8 cellular contexts compared by ENCODE assay signal in the genomic region with DNA sequence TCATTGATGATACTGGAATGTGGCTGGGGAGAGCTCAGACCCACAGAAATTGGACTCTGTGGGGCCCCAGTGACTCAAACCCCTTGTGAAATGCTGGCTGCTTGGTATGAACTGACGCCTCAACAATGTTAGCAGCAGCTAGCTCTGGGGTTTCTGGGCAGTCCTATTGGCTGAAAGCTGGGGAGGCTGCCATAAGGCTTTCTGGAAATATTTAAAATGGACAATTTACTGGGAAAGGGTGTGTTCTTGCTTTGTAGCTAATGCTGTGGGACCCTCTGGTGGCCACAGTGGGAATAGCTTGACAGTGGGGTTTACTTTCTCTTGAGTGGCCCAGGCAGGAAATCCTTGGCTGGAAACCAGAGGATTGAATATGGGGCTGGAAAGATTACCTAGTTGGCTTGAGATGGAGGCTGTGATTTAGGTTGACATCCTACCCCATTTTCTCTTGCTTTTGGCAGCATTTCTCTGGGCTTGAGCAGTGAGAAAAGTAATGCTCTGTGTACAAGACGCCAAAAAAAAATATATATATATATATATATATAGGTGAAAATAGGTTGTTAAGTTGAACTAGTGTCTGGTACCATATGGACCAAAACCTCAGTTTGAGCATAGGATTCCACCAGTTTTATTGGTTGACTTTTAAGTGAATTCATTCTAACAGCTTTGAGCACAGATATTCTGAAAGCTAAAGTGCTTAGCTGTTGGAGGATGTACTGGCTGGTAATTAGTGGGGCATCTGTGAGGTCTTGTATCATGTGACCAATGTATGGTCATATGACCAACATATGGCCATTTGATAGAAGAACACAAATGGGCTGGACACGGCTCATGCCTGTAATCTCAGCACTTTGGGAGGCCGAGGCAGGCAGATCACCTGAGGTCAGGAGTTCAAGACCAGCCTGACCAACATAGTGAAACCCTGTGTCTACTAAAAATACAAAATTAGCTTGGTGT. TPM values are rescaled to one million over a fixed set of nuclear protein-coding genes. Genes with fewer than 3 reads are reported as not detected.
DNase-seq lines count a peak whose midpoint lies in the region; ATAC-seq and TF ChIP-seq lines count a peak whose summit lies in the region.

No MANE protein-coding gene starts in this region.

- no peaks in the 10 kb centered on the region for H3K9me3 ChIP-seq in Loucy (ENCODE audit: insufficient read depth, low read depth, low read length)
- no peaks in the 10 kb centered on the region for H3K9me3 ChIP-seq in osteoblast (ENCODE audit: low read depth, low read length)
- H3K9me3 ChIP-seq in testis, result no peaks in the 10 kb centered on the region

- TF ChIP-seq CTCF in Loucy (conservative IDR thresholded peaks at IDR 0.05; ENCODE audit: low read length) (peak; percentile 98), foreskin keratinocyte (conservative IDR thresholded peaks at IDR 0.05) (peak; percentile 99), osteoblast (IDR thresholded peaks at IDR 0.05; ENCODE audit: extremely low read depth, low read depth, low read length) (peak; percentile 99), testis (IDR thresholded peaks at IDR 0.05) (peak; percentile 78 to 91 (median 89))

- peak; percentile 84 for ATAC-seq in foreskin keratinocyte
- ATAC-seq in GM21619 (IDR thresholded peaks at IDR 0.05; ENCODE audit: unreplicated experiment), result no peak

- H3F3A ChIP-seq in Loucy (ENCODE audit: low read depth), result no peaks in the 10 kb centered on the region

- H3K4me1 ChIP-seq in Loucy (ENCODE audit: insufficient read depth, low read length, poor library complexity, severe bottlenecking), result no peaks in the 10 kb centered on the region
- H3K4me1 ChIP-seq in foreskin keratinocyte, result peaks cover 48% of the 10 kb centered on the region
- peaks cover 12% of the 10 kb centered on the region for H3K4me1 ChIP-seq in osteoblast (ENCODE audit: insufficient read depth, low read length)
- H3K4me1 ChIP-seq in testis, result no peaks in the 10 kb centered on the region

- H3K9ac ChIP-seq in Loucy (ENCODE audit: low read depth, low read length, poor library complexity, severe bottlenecking), result no peak overlapping the region

- H3K79me2 ChIP-seq in Loucy (ENCODE audit: insufficient read depth, low read length) (no peaks in the 10 kb centered on the region), osteoblast (ENCODE audit: insufficient read depth, low read length) (no peaks in the 10 kb centered on the region)

- no peak overlapping the region for H3K4me2 ChIP-seq in Loucy (ENCODE audit: low read depth, low read length, poor library complexity, severe bottlenecking)
- peak overlapping the region; percentile 70 for H3K4me2 ChIP-seq in osteoblast (ENCODE audit: insufficient read depth, low read length)

- WGBS in testis, 2 donors, result 73 to 89% methylated on average over 3 to 4 of the region's 4 CpGs

- TF ChIP-seq POLR2A in testis (IDR thresholded peaks at IDR 0.05), result no peak

- H4K20me1 ChIP-seq in Loucy (ENCODE audit: insufficient read depth, low read length, poor library complexity, severe bottlenecking), result no peaks in the 10 kb centered on the region
- H4K20me1 ChIP-seq in osteoblast (ENCODE audit: insufficient read depth, low read length), result no peaks in the 10 kb centered on the region

- DNase-seq in DMS79 (lab: John Stamatoyannopoulos, UW) (peak; percentile 65), SHP77 treated with DMSO at 0.1 percent for 48 hours (lab: John Stamatoyannopoulos, UW) (peak; percentile 74), foreskin keratinocyte (peak; percentile 99), osteoblast (ENCODE audit: insufficient read length, low spot score, missing footprints) (no peak), testis (peak; percentile 94)
- peak; percentile 64 for DNase-seq in activated T-helper 9 cell treated with anti-CD3 and anti-CD28 coated beads, Interleukin-2, amount 50 U/mL, for 16 hours (ENCODE audit: low read depth)

- H3K9me2 ChIP-seq in Loucy (replicated peaks; ENCODE audit: low read depth, low read length), result no peaks in the 10 kb centered on the region

- H3K36me3 ChIP-seq in Loucy (ENCODE audit: insufficient read depth, low read length) (no peaks in the 10 kb centered on the region), osteoblast (ENCODE audit: insufficient read depth, low read length) (no peaks in the 10 kb centered on the region), testis (ENCODE audit: low read depth, missing control alignments) (no peaks in the 10 kb centered on the region)

- H3K4me3 ChIP-seq in Loucy (ENCODE audit: low read length, poor library complexity, severe bottlenecking) (no peak overlapping the region), osteoblast (ENCODE audit: insufficient read depth, low read length) (peak overlapping the region; percentile 21), testis (no peak overlapping the region)

- H3K27me3 ChIP-seq in Loucy (ENCODE audit: insufficient read depth, low read length, poor library complexity, severe bottlenecking) (no peaks in the 10 kb centered on the region), foreskin keratinocyte (no peaks in the 10 kb centered on the region), osteoblast (ENCODE audit: insufficient read depth, low read length) (peaks cover 33% of the 10 kb centered on the region), testis (no peaks in the 10 kb centered on the region)

- H2AFZ ChIP-seq in Loucy (ENCODE audit: low read length), result no peak overlapping the region
- peak overlapping the region; percentile 41 for H2AFZ ChIP-seq in osteoblast (ENCODE audit: low read length)

- intact Hi-C loops in testis (cut with DNase I; ENCODE audit: low total_unique reads), result no loop called here

- H3K27ac ChIP-seq in foreskin keratinocyte (peak overlapping the region; percentile 50), osteoblast (ENCODE audit: low read depth, low read length) (peak overlapping the region; percentile 60), testis (no peak overlapping the region)

RNA-seq across cellular contexts. Expression of a gene that starts 8.2 kb away (rescaled TPM):
- total RNA-seq in foreskin keratinocyte (1,585 and 1,601 TPM in 2 replicates), osteoblast (103 and 116 TPM in 2 replicates), testis (100 to 1,000 TPM in 1 of 2 donors, 10 to 100 TPM in 1; 92.4 to 110 TPM)
- polyA plus RNA-seq in foreskin keratinocyte (2,964 and 3,214 TPM in 2 replicates), testis (ENCODE audit: insufficient read depth, low read depth, low replicate concordance) (364 TPM)

RNA-seq across cellular contexts. Expression of a gene that starts 34.9 kb away (rescaled TPM):
- 3,510 and 4,063 TPM in 2 replicates for total RNA-seq in foreskin keratinocyte
- polyA plus RNA-seq in foreskin keratinocyte, result 7,478 and 9,136 TPM in 2 replicates
- 142 and 167 TPM in 2 replicates for total RNA-seq in osteoblast
- total RNA-seq in testis, result 10 to 100 TPM; 80.2 to 86.9 TPM
- polyA plus RNA-seq in testis (ENCODE audit: insufficient read depth, low read depth, low replicate concordance), result 275 TPM

Comparison
In these comparisons a context has a peak if more than half of its experiments do, and no peak if none do; other contexts are left out.
1. H3K27ac ChIP-seq: peak in foreskin keratinocyte (single experiment) and osteoblast (single experiment); none in testis (0 of 2).
2. RNA of a gene that starts 8.2 kb away (total RNA-seq): 1,585 to 1,601 TPM in foreskin keratinocyte; 103 to 116 TPM in osteoblast and 92.4 to 110 TPM in testis; every median in the first group is over 10 times any median in the second.
3. RNA of a gene that starts 34.9 kb away (total RNA-seq): 3,510 to 4,063 TPM in foreskin keratinocyte; 142 to 167 TPM in osteoblast and 80.2 to 86.9 TPM in testis; every median in the first group is over 10 times any median in the second.
4. Peak in every context shown above with its lines, with median percentiles within 50 percentile points of each other: CTCF ChIP-seq.